ENCODE assay signal across 19 cellular contexts in the genomic region with DNA sequence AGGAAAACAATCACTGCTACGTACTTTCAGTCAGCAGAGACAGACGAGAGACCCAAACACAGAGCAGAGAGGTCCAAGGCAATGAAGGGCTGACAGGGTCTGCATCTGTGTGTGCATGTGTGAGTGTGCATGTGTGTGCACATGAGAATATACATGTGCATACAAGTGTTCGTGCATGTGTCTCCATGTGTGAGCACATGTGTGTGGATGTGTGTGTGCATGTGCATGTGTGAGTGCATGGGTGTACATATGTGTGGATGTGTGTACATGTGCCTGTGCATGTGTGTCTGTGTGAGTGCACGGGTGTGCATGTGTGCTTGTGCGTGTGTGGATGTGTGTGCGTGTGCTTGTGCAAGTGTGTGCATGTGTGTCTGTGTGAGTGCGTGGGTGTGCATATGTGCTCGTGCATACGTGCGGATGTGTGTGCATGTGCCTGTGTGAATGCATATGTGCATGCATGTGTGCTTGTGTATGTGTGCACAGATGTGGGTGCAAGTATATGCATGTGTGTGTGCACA.
"Had no signal": no experiment of that assay in that cellular context is flagged by ENCODE, and none has a peak within 500 bp of the region (broad histone marks: within the 10 kb centered on the region; RNA-seq: fewer than 3 reads in every experiment).

No MANE protein-coding gene starts in this region.

- H3K4me1 Mint-ChIP-seq: naive thymus-derived CD4-positive, alpha-beta T cell; nephron progenitor cell; stimulated activated effector memory CD8-positive, alpha-beta T cell treated with anti-CD3 and anti-CD28 coated beads, Interleukin-12 subunit alpha, Interleukin-12 subunit beta, amount 100 ng/mL, for 72 hours had no signal

- H3K4me3 ChIP-seq: coronary artery, heart left ventricle, right atrium auricular region, suprapubic skin, tibial nerve, vagina had no signal

- H3K36me3 Mint-ChIP-seq: naive thymus-derived CD4-positive, alpha-beta T cell; stimulated activated effector memory CD8-positive, alpha-beta T cell treated with anti-CD3 and anti-CD28 coated beads, Interleukin-12 subunit alpha, Interleukin-12 subunit beta, amount 100 ng/mL, for 72 hours had no signal

- H3K27me3 ChIP-seq: right atrium auricular region, vagina had no signal

- H3K9me3 Mint-ChIP-seq: nephron progenitor cell; stimulated activated effector memory CD8-positive, alpha-beta T cell treated with anti-CD3 and anti-CD28 coated beads, Interleukin-12 subunit alpha, Interleukin-12 subunit beta, amount 100 ng/mL, for 72 hours had no signal

- H3K27ac ChIP-seq: coronary artery, heart left ventricle, right atrium auricular region, suprapubic skin, tibial nerve, vagina had no signal

- H3K4me3 Mint-ChIP-seq: endodermal cell; naive thymus-derived CD4-positive, alpha-beta T cell; nephron progenitor cell; stimulated activated effector memory CD8-positive, alpha-beta T cell treated with anti-CD3 and anti-CD28 coated beads, Interleukin-12 subunit alpha, Interleukin-12 subunit beta, amount 100 ng/mL, for 72 hours had no signal

- H3K36me3 ChIP-seq: heart left ventricle, right atrium auricular region, suprapubic skin, tibial nerve, vagina had no signal

- H3K27ac Mint-ChIP-seq: endodermal cell; naive thymus-derived CD4-positive, alpha-beta T cell; stimulated activated effector memory CD8-positive, alpha-beta T cell treated with anti-CD3 and anti-CD28 coated beads, Interleukin-12 subunit alpha, Interleukin-12 subunit beta, amount 100 ng/mL, for 72 hours had no signal

- DNase-seq: effector CD4-positive, alpha-beta T cell; endodermal cell; foreskin melanocyte; heart left ventricle; hippocampal formation; kidney glomerular epithelial cell; naive thymus-derived CD4-positive, alpha-beta T cell; nephron progenitor cell; small intestine; stimulated activated CD4-positive, alpha-beta T cell treated with anti-CD3 and anti-CD28 coated beads, Interleukin-4, amount 100 ng/mL, for 1 hour; stimulated activated CD8-positive, alpha-beta memory T cell treated with anti-CD3 and anti-CD28 coated beads, Interleukin-4, amount 100 ng/mL, for 48 hours; stimulated activated naive CD8-positive, alpha-beta T cell treated with anti-CD3 and anti-CD28 coated beads, Interleukin-15, Interleukin-2, amounts not matched to agents 100 U/mL and 50 U/mL, for 24 hours had no signal

- H3K4me1 ChIP-seq: heart left ventricle, right atrium auricular region, suprapubic skin, tibial nerve, vagina had no signal

- FAIRE-seq: islet of Langerhans, small intestine had no signal

- H3K9me3 ChIP-seq: heart left ventricle, right atrium auricular region, suprapubic skin, tibial nerve, vagina had no signal
